In genomic region chr7:47893238-47893637, GRCh38 we compare ENCODE assay signal across 13 cellular contexts. TPM values are rescaled to one million over a fixed set of nuclear protein-coding genes. Genes with fewer than 3 reads are reported as not detected.
A peak's percentile ranks its signal among the peaks of the same experiment; 100 is the strongest.
DNase-seq lines count a peak whose midpoint lies in the region; ATAC-seq and TF ChIP-seq lines count a peak whose summit lies in the region.
"Had no signal": no experiment of that assay in that cellular context is flagged by ENCODE, and none has a peak within 500 bp of the region (broad histone marks: within the 10 kb centered on the region; RNA-seq: fewer than 3 reads in every experiment).

No MANE protein-coding gene starts in this region.

- H3K27me3 ChIP-seq in HCT116 (ENCODE audit: insufficient read depth, low read length) = peaks cover 3% of the 10 kb centered on the region
- H3K27me3 ChIP-seq: gastrocnemius medialis, Peyer's patch had no signal

- CTCF ChIA-PET in HCT116 (lab: Charles Lee) = interaction anchor here (0.7 kb wide), 2 partner anchors 54 to 230 kb away, joined by 4 to 6 read pairs; no protein-coding TSS in a partner anchor
- CTCF ChIA-PET in WTC11 (lab: Charles Lee) = interaction anchor here (0.6 to 1.7 kb wide), 19 partner anchors 10 to 1506 kb away, joined by 3 to 12 read pairs (median 4); no protein-coding TSS in a partner anchor

- BruUV-seq in HCT116 (replicated peaks; lab: Mats Ljungman, UMichigan) = no TSS peak

- H2AFZ ChIP-seq in HCT116 (ENCODE audit: low read depth, low read length, poor library complexity, severe bottlenecking) = no peak overlapping the region

- intact Hi-C loops in HCT116 (cut with micrococcal nuclease) = no loop called here

- H3K36me3 ChIP-seq in HCT116 (ENCODE audit: control insufficient read depth in 1 of 2, insufficient read depth in 2 of 2, low read length in 2 of 2) = no peaks in the 10 kb centered on the region
- H3K36me3 ChIP-seq: gastrocnemius medialis, Peyer's patch had no signal

- H3K4me1 Mint-ChIP-seq in WTC11 (peaks cover 34% of the 10 kb centered on the region), mesothelial cell of epicardium (peaks cover 5% of the 10 kb centered on the region)

- H3K4me2 ChIP-seq in HCT116 (ENCODE audit: low read length) = no peak overlapping the region

- TF ChIP-seq POLR2A in HCT116 (IDR thresholded peaks at IDR 0.05; ENCODE audit: borderline replicate concordance, extremely low read depth, insufficient read depth, insufficient read length) = no peak

- H3K9me2 ChIP-seq in HCT116 (ENCODE audit: insufficient read depth) = no peaks in the 10 kb centered on the region

- no peaks in the 10 kb centered on the region for H3K4me1 ChIP-seq in HCT116 (ENCODE audit: control insufficient read depth in 1 of 2, insufficient read depth in 2 of 2, low read length in 2 of 2)
- H3K4me1 ChIP-seq: gastrocnemius medialis, Peyer's patch had no signal

- peak; percentile 44 for TF ChIP-seq RAD21 in HCT116 (IDR thresholded peaks at IDR 0.05; ENCODE audit: low read depth)

- H3K79me2 ChIP-seq in HCT116 (ENCODE audit: insufficient read depth, low read length) = no peaks in the 10 kb centered on the region

- H3K9me3 ChIP-seq in HCT116 (ENCODE audit: control insufficient read depth in 1 of 2, insufficient read depth in 1 of 2, low read depth in 1 of 2, low read length in 2 of 2) = no peaks in the 10 kb centered on the region
- H3K9me3 ChIP-seq: gastrocnemius medialis, Peyer's patch had no signal

- POLR2A ChIA-PET in HCT116 (lab: Charles Lee) (no interaction called here), WTC11 (lab: Charles Lee) (no interaction called here)

- H3K27me3 Mint-ChIP-seq in WTC11 (ENCODE audit: low read depth) (peaks cover 6% of the 10 kb centered on the region; the same call in 1 of the 2 replicates), mesothelial cell of epicardium (ENCODE audit: low read depth) (peaks cover 9% of the 10 kb centered on the region)

- no peak overlapping the region for H3K4me3 ChIP-seq in HCT116 (replicated peaks in 1 of 2; ENCODE audit: low read depth in 1 of 2, low read length in 2 of 2)
- H3K4me3 ChIP-seq: gastrocnemius medialis, Peyer's patch had no signal

- H3K27ac Mint-ChIP-seq in WTC11 = no peak overlapping the region
- no peak overlapping the region for H3K27ac Mint-ChIP-seq in mesothelial cell of epicardium

- no peak overlapping the region for H3K9ac ChIP-seq in HCT116 (ENCODE audit: low read length)

- peak; percentile 57 for DNase-seq in DMS 273 (lab: John Stamatoyannopoulos, UW; ENCODE audit: unreplicated experiment)
- DNase-seq in DMS 273 treated with DMSO at 0.1 percent for 48 hours (lab: John Stamatoyannopoulos, UW) = no peak
- DNase-seq in HCT116 (ENCODE audit: low read depth, low spot score) = peak; percentile 12
- peak; percentile 78 for DNase-seq in WTC11 (ENCODE audit: low spot score)
- DNase-seq in mesothelial cell of epicardium (ENCODE audit: low spot score in 2 of 2, unreplicated experiment in 2 of 2) = no peak
- DNase-seq in NCI-H1417 treated with DMSO at 0.1 percent for 48 hours (lab: John Stamatoyannopoulos, UW) = no peak
- DNase-seq in retina = no peak
- DNase-seq: activated CD4-positive, alpha-beta T cell treated with anti-CD3 and anti-CD28 coated beads, Interleukin-2, amount 50 U/mL, for 48 hours; amygdala; gastrocnemius medialis; Peyer's patch had no signal

- H3K36me3 Mint-ChIP-seq in WTC11 (no peaks in the 10 kb centered on the region), mesothelial cell of epicardium (no peaks in the 10 kb centered on the region)

- RAD21 ChIA-PET in HCT116 (lab: Charles Lee; ENCODE audit: low non-redundant PET in 1 of 2, low total read pairs in 2 of 2, uncharacterized antibody in 2 of 2, unreplicated experiment in 2 of 2) = no interaction called here

- ATAC-seq in HCT116 (peak; percentile 90), WTC11 (peak; percentile 80), HG03095 (IDR thresholded peaks at IDR 0.05; ENCODE audit: unreplicated experiment) (no peak)
- ATAC-seq: gastrocnemius medialis had no signal

- TF ChIP-seq CTCF in HCT116 (IDR thresholded peaks at IDR 0.05 in 2 of 3, conservative IDR thresholded peaks at IDR 0.05 in 1 of 3; ENCODE audit: borderline replicate concordance in 1 of 3, insufficient read depth in 1 of 3, low read depth in 2 of 3, low read length in 2 of 3) = peak; percentile 25 to 75 (median 74); a peak in 4 of 6 replicates
- peak; percentile 75 for TF ChIP-seq CTCF in WTC11 (IDR thresholded peaks at IDR 0.05)
- peak; percentile 39 for TF ChIP-seq CTCF in mesothelial cell of epicardium (IDR thresholded peaks at IDR 0.05; ENCODE audit: unreplicated experiment)

- H3K9me3 Mint-ChIP-seq in WTC11 (no peaks in the 10 kb centered on the region), mesothelial cell of epicardium (no peaks in the 10 kb centered on the region)

- no peaks in the 10 kb centered on the region for H4K20me1 ChIP-seq in HCT116 (ENCODE audit: insufficient read depth)

- H3K27ac ChIP-seq in HCT116 (ENCODE audit: low read depth, low read length) = no peak overlapping the region
- H3K27ac ChIP-seq: gastrocnemius medialis, Peyer's patch had no signal

- H3K4me3 Mint-ChIP-seq in WTC11 (no peak overlapping the region), mesothelial cell of epicardium (no peak overlapping the region)

TF ChIP-seq in HCT116, 20 proteins besides CTCF, POLR2A, EP300 and RAD21 (continues in another document):
- TF ChIP-seq SRF (IDR thresholded peaks at IDR 0.05; ENCODE audit: low read depth) (no peak), ZFX (IDR thresholded peaks at IDR 0.05) (no peak), ATF3 (IDR thresholded peaks at IDR 0.05) (no peak), EZH2phosphoT487 (IDR thresholded peaks at IDR 0.05; ENCODE audit: borderline replicate concordance) (no peak), POLR2AphosphoS5 (IDR thresholded peaks at IDR 0.05; ENCODE audit: low read depth, low read length) (no peak), SP1 (IDR thresholded peaks at IDR 0.05; ENCODE audit: low read depth) (no peak), CBX3 (IDR thresholded peaks at IDR 0.05; ENCODE audit: low read depth) (no peak), SIN3A (IDR thresholded peaks at IDR 0.05; ENCODE audit: low read depth) (no peak), YY1 (IDR thresholded peaks at IDR 0.05; ENCODE audit: extremely low read depth, insufficient replicate concordance, low read depth, low read length) (no peak), EGR1 (IDR thresholded peaks at IDR 0.05; ENCODE audit: low read depth) (no peak)

TF ChIP-seq in WTC11, 78 proteins besides CTCF, POLR2A, EP300 and RAD21:
- TF ChIP-seq ATF1 (CRISPR knock-in tag; IDR thresholded peaks at IDR 0.05) (no peak), TEAD1 (CRISPR knock-in tag; IDR thresholded peaks at IDR 0.05) (no peak), MLX (CRISPR knock-in tag; IDR thresholded peaks at IDR 0.05) (no peak), JUN (CRISPR knock-in tag; IDR thresholded peaks at IDR 0.05) (no peak), CDX4 (CRISPR knock-in tag; IDR thresholded peaks at IDR 0.05; ENCODE audit: borderline replicate concordance) (no peak), ZNF232 (CRISPR knock-in tag; IDR thresholded peaks at IDR 0.05) (no peak), HMGXB4 (CRISPR knock-in tag; IDR thresholded peaks at IDR 0.05) (no peak), ZNF121 (CRISPR knock-in tag; IDR thresholded peaks at IDR 0.05) (no peak), ATF3 (CRISPR knock-in tag; conservative IDR thresholded peaks at IDR 0.05) (no peak), EMX1 (CRISPR knock-in tag; IDR thresholded peaks at IDR 0.05) (no peak)

RNA-seq across cellular contexts. Expression of gene PKD1L1, which starts 55.0 kb away (rescaled TPM):
- total RNA-seq in HCT116 (2021; ENCODE audit: unreplicated experiment) = 0.17 TPM
- 0.02 and 0.05 TPM in 2 replicates for polyA plus RNA-seq in HCT116 (2012)
- total RNA-seq in WTC11 (2021) = 0.07 to 0.16 TPM (median 0.09 TPM) in 3 replicates
- 0.18 to 0.38 TPM (median 0.36 TPM) in 3 replicates for total RNA-seq in mesothelial cell of epicardium
- total RNA-seq: A172 had no signal

Comparison
In these comparisons a context has a peak if more than half of its experiments do, and no peak if none do; other contexts are left out.
1. DNase-seq: peak in DMS 273 (single experiment), HCT116 (single experiment) and WTC11 (single experiment); none in DMS 273 treated with DMSO at 0.1 percent for 48 hours (single experiment), mesothelial cell of epicardium (0 of 2), NCI-H1417 treated with DMSO at 0.1 percent for 48 hours (single experiment) and retina (single experiment).
2. Peak in every context shown above with its lines, with median percentiles within 50 percentile points of each other: CTCF ChIP-seq.